ENCODE assay signal across 12 cellular contexts in the genomic region with DNA sequence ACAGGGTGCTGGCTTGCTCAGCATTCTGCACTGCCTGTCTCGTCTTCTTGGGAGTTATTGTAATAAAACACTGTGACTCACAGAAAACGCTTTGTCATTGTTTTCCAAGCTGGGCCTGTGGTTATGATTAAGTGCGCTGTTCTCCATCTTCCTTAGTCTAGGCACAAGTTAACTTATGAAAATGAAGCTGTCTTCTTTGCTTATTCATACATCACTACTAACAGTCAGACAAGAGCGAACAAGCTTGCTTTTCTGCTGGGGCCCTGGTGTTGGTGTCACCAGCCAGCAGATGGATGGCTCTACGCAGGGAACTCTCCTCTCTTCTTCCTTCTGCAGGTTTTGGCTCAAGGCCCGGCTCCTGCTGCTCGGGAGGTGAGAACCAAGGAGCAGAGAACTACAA.
DNase-seq lines count a peak whose midpoint lies in the region; ATAC-seq, FAIRE-seq and TF ChIP-seq lines count a peak whose summit lies in the region.
"Had no signal": no experiment of that assay in that cellular context is flagged by ENCODE, and none has a peak within 500 bp of the region (broad histone marks: within the 10 kb centered on the region; RNA-seq: fewer than 3 reads in every experiment).

No MANE protein-coding gene starts in this region.

- DNase-seq in AG09319 (ENCODE audit: extremely low read depth, low read depth) (peak; percentile 37), HFF-Myc (ENCODE audit: extremely low read depth, low read depth) (peak; percentile 59), astrocyte of the hippocampus (ENCODE audit: low read depth, low spot score) (peak; percentile 83), medulla oblongata (ENCODE audit: extremely low spot score) (peak; percentile 2), GM12891 (ENCODE audit: insufficient read length, low spot score) (no peak)
- no peak for DNase-seq in activated CD4-positive, alpha-beta T cell treated with anti-CD3 and anti-CD28 coated beads, Interleukin-2, amount 50 U/mL, for 1 hour
- DNase-seq: effector memory CD8-positive, alpha-beta T cell; stimulated activated CD4-positive, alpha-beta T cell treated with anti-CD3 and anti-CD28 coated beads, Interleukin-1b, Interleukin-23, amount 100 ng/mL, for 48 hours had no signal

- FAIRE-seq in GM12891 (lab: Jason Lieb, UNC) = no peak
- FAIRE-seq: G401.6 had no signal

- H3K4me3 ChIP-seq in HFF-Myc (replicated peaks; ENCODE audit: low read depth, low read length) = no peak overlapping the region
- H3K4me3 ChIP-seq: lung had no signal

- ATAC-seq in GM19395 (IDR thresholded peaks at IDR 0.05; ENCODE audit: unreplicated experiment) (no peak), GM21737 (IDR thresholded peaks at IDR 0.05; ENCODE audit: unreplicated experiment) (no peak)
- ATAC-seq: effector memory CD8-positive, alpha-beta T cell had no signal

- TF ChIP-seq POLR2A in GM12891 (IDR thresholded peaks at IDR 0.05; ENCODE audit: low read depth, low read length) = no peak

- TF ChIP-seq CTCF in AG09319 (IDR thresholded peaks at IDR 0.05; ENCODE audit: low read depth, low read length) = no peak
- TF ChIP-seq CTCF in HFF-Myc (IDR thresholded peaks at IDR 0.05; ENCODE audit: low read depth, low read length, missing control alignments) = no peak

TF ChIP-seq in GM12891, 5 proteins besides CTCF, POLR2A, EP300 and RAD21:
- TF ChIP-seq TAF1 (IDR thresholded peaks at IDR 0.05; ENCODE audit: low read depth, low read length) (no peak), PAX5 (IDR thresholded peaks at IDR 0.05; ENCODE audit: insufficient read depth, low read length, severe bottlenecking) (no peak), POU2F2 (IDR thresholded peaks at IDR 0.05; ENCODE audit: low read depth, low read length) (no peak), SPI1 (IDR thresholded peaks at IDR 0.05; ENCODE audit: low read depth, low read length) (no peak), POLR2AphosphoS5 (IDR thresholded peaks at IDR 0.05; ENCODE audit: low read depth, low read length) (no peak)

Comparison
In these comparisons a context has a peak if more than half of its experiments do, and no peak if none do; other contexts are left out.
1. DNase-seq: peak in AG09319 (single experiment), HFF-Myc (single experiment), astrocyte of the hippocampus (single experiment) and medulla oblongata (single experiment); none in GM12891 (single experiment) and activated CD4-positive, alpha-beta T cell treated with anti-CD3 and anti-CD28 coated beads, Interleukin-2, amount 50 U/mL, for 1 hour (single experiment).